8 cellular contexts compared by ENCODE assay signal in the genomic region with DNA sequence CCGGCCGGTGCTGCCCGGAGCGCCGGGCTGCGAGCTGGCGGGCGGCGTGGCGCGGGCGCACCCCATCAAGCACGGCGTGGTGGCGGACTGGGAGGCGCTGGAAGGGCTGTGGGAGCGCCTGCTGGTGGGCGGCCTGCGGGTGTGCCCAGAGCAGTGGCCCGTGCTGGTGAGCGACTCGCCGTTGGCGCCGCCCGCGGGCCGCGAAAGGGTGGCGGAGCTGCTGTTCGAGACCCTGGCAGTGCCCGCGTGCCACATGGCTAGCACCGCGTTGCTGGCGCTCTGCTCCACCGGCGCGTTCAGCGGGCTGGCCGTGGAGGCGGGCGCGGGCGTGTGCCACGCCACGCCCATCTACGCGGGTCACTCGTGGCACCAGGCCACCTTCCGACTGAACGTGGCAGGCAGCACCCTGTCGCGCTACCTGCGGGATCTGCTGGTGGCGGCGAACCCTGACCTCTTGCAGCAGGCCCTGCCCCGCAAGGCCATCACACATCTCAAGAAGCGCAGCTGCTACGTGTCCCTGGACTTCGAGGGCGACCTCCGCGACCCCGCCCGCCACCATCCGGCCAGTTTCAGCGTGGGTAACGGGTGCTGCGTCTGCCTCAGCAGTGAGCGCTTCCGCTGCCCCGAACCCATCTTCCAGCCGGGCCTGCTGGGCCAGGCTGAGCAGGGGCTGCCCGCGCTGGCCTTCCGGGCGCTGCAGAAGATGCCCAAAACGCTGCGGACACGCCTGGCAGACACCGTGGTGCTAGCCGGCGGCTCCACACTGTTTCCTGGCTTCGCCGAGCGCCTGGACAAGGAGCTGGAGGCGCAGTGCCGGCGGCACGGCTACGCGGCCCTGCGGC. TPM values are rescaled to one million over a fixed set of nuclear protein-coding genes. Genes with fewer than 3 reads are reported as not detected.
A peak's percentile ranks its signal among the peaks of the same experiment; 100 is the strongest.
DNase-seq lines count a peak whose midpoint lies in the region; ATAC-seq and TF ChIP-seq lines count a peak whose summit lies in the region.

No MANE protein-coding gene starts in this region.

- no peaks in the 10 kb centered on the region for H3K9me3 ChIP-seq in OCI-LY3 (ENCODE audit: insufficient read depth, low read length)

- peak; percentile 46 for ATAC-seq in HG02943 (IDR thresholded peaks at IDR 0.05; ENCODE audit: low read depth, unreplicated experiment)

- peak overlapping the region; percentile 93 for H3K4me3 Mint-ChIP-seq in activated naive CD4-positive, alpha-beta T cell treated with anti-CD3 and anti-CD28 coated beads, Interleukin-2, amount 10 ng/mL, durations not matched to agents 7 days and 5 days
- peak overlapping the region; percentile 38 for H3K4me3 Mint-ChIP-seq in osteocyte (ENCODE audit: unreplicated experiment)

- peaks cover 32% of the 10 kb centered on the region for H3K4me1 ChIP-seq in OCI-LY3 (ENCODE audit: low read length)

- peak overlapping the region; percentile 82 for H3K4me3 ChIP-seq in OCI-LY3 (ENCODE audit: low read length)

- peaks cover 6% of the 10 kb centered on the region for H3K36me3 ChIP-seq in OCI-LY3 (replicated peaks; ENCODE audit: low read depth, low read length)

- H3K27me3 ChIP-seq in OCI-LY3 (ENCODE audit: low read depth, low read length) = no peaks in the 10 kb centered on the region

- no peaks in the 10 kb centered on the region for H3K9me3 Mint-ChIP-seq in activated naive CD4-positive, alpha-beta T cell treated with anti-CD3 and anti-CD28 coated beads, Interleukin-2, amount 10 ng/mL, durations not matched to agents 7 days and 5 days
- H3K9me3 Mint-ChIP-seq in osteocyte (ENCODE audit: unreplicated experiment) = no peaks in the 10 kb centered on the region

- CTCF ChIA-PET in activated naive CD4-positive, alpha-beta T cell treated with anti-CD3 and anti-CD28 coated beads, Interleukin-2, amount 10 ng/mL, durations not matched to agents 7 days and 5 days (lab: Charles Lee) = interaction anchor here (0.6 to 4.7 kb wide), 21 partner anchors 13 to 291 kb away, joined by 3 to 43 read pairs (median 4); a partner anchor contains a TSS

- DNase-seq in DMS53 (lab: John Stamatoyannopoulos, UW) (peak; percentile 91), DMS53 treated with DMSO at 0.1 percent for 48 hours (lab: John Stamatoyannopoulos, UW; ENCODE audit: unreplicated experiment) (no peak), foreskin melanocyte (peak; percentile 59), osteocyte (ENCODE audit: extremely low spot score, unreplicated experiment) (peak; percentile 90), H4 (ENCODE audit: low spot score) (no peak)
- peak; percentile 80 for DNase-seq in activated naive CD4-positive, alpha-beta T cell treated with anti-CD3 and anti-CD28 coated beads, Interleukin-2, amount 10 ng/mL, durations not matched to agents 7 days and 5 days

- no peaks in the 10 kb centered on the region for H3K79me2 ChIP-seq in OCI-LY3 (ENCODE audit: low read length)

- H3K9ac ChIP-seq in OCI-LY3 (ENCODE audit: low read length) = peak overlapping the region; percentile 65

- H3K36me3 Mint-ChIP-seq in activated naive CD4-positive, alpha-beta T cell treated with anti-CD3 and anti-CD28 coated beads, Interleukin-2, amount 10 ng/mL, durations not matched to agents 7 days and 5 days = peaks cover 33% of the 10 kb centered on the region
- no peaks in the 10 kb centered on the region for H3K36me3 Mint-ChIP-seq in osteocyte (ENCODE audit: unreplicated experiment)

- peak overlapping the region; percentile 4; the same call in 1 of the 2 replicates for H3K27ac ChIP-seq in OCI-LY3 (ENCODE audit: low read length)

- peaks cover 65% of the 10 kb centered on the region for H3K4me1 Mint-ChIP-seq in activated naive CD4-positive, alpha-beta T cell treated with anti-CD3 and anti-CD28 coated beads, Interleukin-2, amount 10 ng/mL, durations not matched to agents 7 days and 5 days
- H3K4me1 Mint-ChIP-seq in osteocyte (ENCODE audit: unreplicated experiment) = peaks cover 26% of the 10 kb centered on the region

- no peaks in the 10 kb centered on the region for H3K27me3 Mint-ChIP-seq in activated naive CD4-positive, alpha-beta T cell treated with anti-CD3 and anti-CD28 coated beads, Interleukin-2, amount 10 ng/mL, durations not matched to agents 7 days and 5 days
- H3K27me3 Mint-ChIP-seq in osteocyte (ENCODE audit: unreplicated experiment) = no peaks in the 10 kb centered on the region

- H3K4me2 ChIP-seq in OCI-LY3 (ENCODE audit: low read length) = peak overlapping the region; percentile 68

- H3K27ac Mint-ChIP-seq in activated naive CD4-positive, alpha-beta T cell treated with anti-CD3 and anti-CD28 coated beads, Interleukin-2, amount 10 ng/mL, durations not matched to agents 7 days and 5 days = peak overlapping the region; percentile 77
- H3K27ac Mint-ChIP-seq in osteocyte (ENCODE audit: unreplicated experiment) = no peak overlapping the region

- peak overlapping the region; percentile 71; the same call in 1 of the 2 replicates for H2AFZ ChIP-seq in OCI-LY3 (ENCODE audit: low read depth, low read length)

- no peaks in the 10 kb centered on the region for H4K20me1 ChIP-seq in OCI-LY3 (ENCODE audit: insufficient read depth, low read length)

- TF ChIP-seq CTCF in OCI-LY3 (IDR thresholded peaks at IDR 0.05; ENCODE audit: low read depth, low read length) = peak; percentile 90; the same call in 1 of the 2 replicates
- no peak for TF ChIP-seq CTCF in osteocyte (IDR thresholded peaks at IDR 0.05)

RNA-seq across cellular contexts. Expression of a gene that starts 0.7 kb away (rescaled TPM):
- total RNA-seq in osteocyte = 0.52 and 0.54 TPM in 2 replicates
- not detected in 2 replicates for total RNA-seq in H4 (2014; rRNA removed; shearing (Covaris generic))

RNA-seq across cellular contexts. Expression of a gene that starts 5.3 kb away (rescaled TPM):
- total RNA-seq in osteocyte = 0.13 and 0.37 TPM in 2 replicates
- not detected in 2 replicates for total RNA-seq in H4 (2014; rRNA removed; shearing (Covaris generic))

RNA-seq across cellular contexts. Expression of a gene that starts 6.8 kb away (rescaled TPM):
- total RNA-seq in osteocyte = 29.1 and 30.0 TPM in 2 replicates
- total RNA-seq in H4 (2014; rRNA removed; shearing (Covaris generic)) = 15.8 and 22.5 TPM in 2 replicates

RNA-seq across cellular contexts. Expression of a gene that starts 18.7 kb away (rescaled TPM):
- 5.6 and 6.3 TPM in 2 replicates for total RNA-seq in osteocyte
- 15.1 and 17.0 TPM in 2 replicates for total RNA-seq in H4 (2014; rRNA removed; shearing (Covaris generic))

RNA-seq across cellular contexts. Expression of a gene that starts 52.6 kb away (rescaled TPM):
- 2.1 and 3.4 TPM in 2 replicates for total RNA-seq in osteocyte
- 2.5 TPM in 2 replicates for total RNA-seq in H4 (2014; rRNA removed; shearing (Covaris generic))

Comparison
In these comparisons a context has a peak if more than half of its experiments do, and no peak if none do; other contexts are left out.
1. DNase-seq: peak in DMS53 (single experiment), activated naive CD4-positive, alpha-beta T cell treated with anti-CD3 and anti-CD28 coated beads, Interleukin-2, amount 10 ng/mL, durations not matched to agents 7 days and 5 days (single experiment), foreskin melanocyte (single experiment) and osteocyte (single experiment); none in DMS53 treated with DMSO at 0.1 percent for 48 hours (single experiment) and H4 (single experiment).